ENCODE assay signal across 9 cellular contexts in the genomic region with DNA sequence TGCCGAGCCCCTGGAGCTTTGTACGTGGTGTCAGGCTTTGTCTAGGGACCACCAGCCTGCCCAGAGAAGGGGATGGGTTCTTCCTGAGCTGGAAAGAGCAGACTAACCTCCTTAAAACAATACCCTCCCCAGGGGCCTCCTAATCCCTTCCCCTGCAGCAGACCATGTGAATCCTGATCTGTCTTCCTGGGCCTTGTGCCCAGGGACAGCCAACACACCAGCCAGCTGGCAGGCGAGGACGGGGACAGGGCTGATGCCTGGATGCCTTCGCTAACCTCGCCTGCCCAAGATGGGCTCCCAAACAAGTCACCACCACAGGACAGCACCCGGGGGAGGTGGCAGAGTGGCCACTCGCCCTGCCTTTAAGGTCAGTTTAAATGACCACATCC. TPM values are rescaled to one million over a fixed set of nuclear protein-coding genes. Genes with fewer than 3 reads are reported as not detected.
DNase-seq lines count a peak whose midpoint lies in the region; ATAC-seq and TF ChIP-seq lines count a peak whose summit lies in the region.
"Had no signal": no experiment of that assay in that cellular context is flagged by ENCODE, and none has a peak within 500 bp of the region (broad histone marks: within the 10 kb centered on the region; RNA-seq: fewer than 3 reads in every experiment).

No MANE protein-coding gene starts in this region.

- no peaks in the 10 kb centered on the region for H3K9me2 ChIP-seq in HCT116 (ENCODE audit: insufficient read depth)

- H3K9me3 ChIP-seq in HCT116 (ENCODE audit: control insufficient read depth in 1 of 2, insufficient read depth in 1 of 2, low read depth in 1 of 2, low read length in 2 of 2) (no peaks in the 10 kb centered on the region), right cardiac atrium (ENCODE audit: control insufficient read depth, low read length) (no peaks in the 10 kb centered on the region), skeletal muscle satellite cell (replicated peaks; ENCODE audit: low read length) (no peaks in the 10 kb centered on the region), BE2C (no peaks in the 10 kb centered on the region)

- TF ChIP-seq CTCF in HCT116 (IDR thresholded peaks at IDR 0.05 in 2 of 3, conservative IDR thresholded peaks at IDR 0.05 in 1 of 3; ENCODE audit: borderline replicate concordance in 1 of 3, insufficient read depth in 1 of 3, low read depth in 2 of 3, low read length in 2 of 3) (no peak), BE2C (IDR thresholded peaks at IDR 0.05; ENCODE audit: low read depth, low read length) (no peak)

- no peaks in the 10 kb centered on the region for H3K36me3 ChIP-seq in HCT116 (ENCODE audit: control insufficient read depth in 1 of 2, insufficient read depth in 2 of 2, low read length in 2 of 2)
- H3K36me3 ChIP-seq in skeletal muscle satellite cell (ENCODE audit: insufficient read depth, low read length) = no peaks in the 10 kb centered on the region
- H3K36me3 ChIP-seq in BE2C = no peaks in the 10 kb centered on the region

- CTCF ChIA-PET in HCT116 (lab: Charles Lee) = interaction anchor here (1.2 to 3.0 kb wide), 2 partner anchors 8 to 25 kb away, joined by 3 to 19 read pairs; no protein-coding TSS in a partner anchor

- no peak for DNase-seq in HCT116 (ENCODE audit: low read depth, low spot score)
- DNase-seq in SW480 (ENCODE audit: low spot score) = peak; percentile 31
- peak in 2 of 3 donors; percentile 77 to 79 for DNase-seq in right cardiac atrium
- DNase-seq in BE2C = no peak
- no peak for DNase-seq in SKM-1 treated with dmso at 0.1 percent for 144 hours (lab: John Stamatoyannopoulos, UW; ENCODE audit: unreplicated experiment)
- DNase-seq: activated CD8-positive, alpha-beta memory T cell treated with anti-CD3 and anti-CD28 coated beads, Interleukin-2, amount 50 U/mL, for 48 hours had no signal

- H2AFZ ChIP-seq in HCT116 (ENCODE audit: low read depth, low read length, poor library complexity, severe bottlenecking) = no peak overlapping the region

- WGBS in right cardiac atrium = 47% methylated on average over 8 of the region's 8 CpGs

- RAD21 ChIA-PET in HCT116 (lab: Charles Lee; ENCODE audit: low non-redundant PET in 1 of 2, low total read pairs in 2 of 2, uncharacterized antibody in 2 of 2, unreplicated experiment in 2 of 2) = no interaction called here

- peak overlapping the region; percentile 60 for H3K9ac ChIP-seq in HCT116 (ENCODE audit: low read length)
- H3K9ac ChIP-seq in skeletal muscle satellite cell (ENCODE audit: low read depth, low read length) = peak overlapping the region; percentile 61

- no TSS peak for BruUV-seq in HCT116 (replicated peaks; lab: Mats Ljungman, UMichigan)

- ATAC-seq in HCT116 = peak; percentile 30
- ATAC-seq in right cardiac atrium = peak; percentile 17 to 66
- no peak for ATAC-seq in GM18907 (IDR thresholded peaks at IDR 0.05; ENCODE audit: unreplicated experiment)
- ATAC-seq in HG02763 (IDR thresholded peaks at IDR 0.05; ENCODE audit: unreplicated experiment) = no peak

- no peak for TF ChIP-seq RAD21 in HCT116 (IDR thresholded peaks at IDR 0.05; ENCODE audit: low read depth)

- H3K79me2 ChIP-seq in HCT116 (ENCODE audit: insufficient read depth, low read length) = peaks cover 42% of the 10 kb centered on the region

- no peak for TF ChIP-seq POLR2A in HCT116 (IDR thresholded peaks at IDR 0.05; ENCODE audit: borderline replicate concordance, extremely low read depth, insufficient read depth, insufficient read length)

- peak overlapping the region in 1 of 2 experiments; percentile 27; a peak in 2 of 4 replicates for H3K4me3 ChIP-seq in HCT116 (replicated peaks in 1 of 2; ENCODE audit: low read depth in 1 of 2, low read length in 2 of 2)
- H3K4me3 ChIP-seq in right cardiac atrium (ENCODE audit: low read length) = no peak overlapping the region
- H3K4me3 ChIP-seq in skeletal muscle satellite cell (ENCODE audit: low read length) = peak overlapping the region; percentile 13
- no peak overlapping the region for H3K4me3 ChIP-seq in BE2C (ENCODE audit: low read depth, low read length)

- H3K27me3 ChIP-seq in HCT116 (ENCODE audit: insufficient read depth, low read length) = no peaks in the 10 kb centered on the region
- no peaks in the 10 kb centered on the region for H3K27me3 ChIP-seq in right cardiac atrium (ENCODE audit: control insufficient read depth, insufficient read depth)
- H3K27me3 ChIP-seq in skeletal muscle satellite cell (ENCODE audit: control insufficient read depth, insufficient read depth, low read length) = no peaks in the 10 kb centered on the region
- H3K27me3 ChIP-seq in BE2C = no peaks in the 10 kb centered on the region

- intact Hi-C loops in HCT116 (cut with micrococcal nuclease) = loop anchor here (1.0 kb wide), 1 partner anchor 25 kb away; no protein-coding TSS in a partner anchor
- intact Hi-C loops in right cardiac atrium (cut with DNase I) = no loop called here

- POLR2A ChIA-PET in HCT116 (lab: Charles Lee) = interaction anchor here (1.0 kb wide), 1 partner anchor 11 kb away, joined by 3 read pairs; no protein-coding TSS in a partner anchor

- H4K20me1 ChIP-seq in HCT116 (ENCODE audit: insufficient read depth) = no peaks in the 10 kb centered on the region

- H3K4me2 ChIP-seq in HCT116 (ENCODE audit: low read length) (peak overlapping the region; percentile 71), skeletal muscle satellite cell (ENCODE audit: low read length) (peak overlapping the region; percentile 48)

- H3K4me1 ChIP-seq in HCT116 (ENCODE audit: control insufficient read depth in 1 of 2, insufficient read depth in 2 of 2, low read length in 2 of 2) = peaks cover 73 to 77% of the 10 kb centered on the region in 2 experiments
- peaks cover 18% of the 10 kb centered on the region for H3K4me1 ChIP-seq in right cardiac atrium (ENCODE audit: control insufficient read depth, insufficient read depth, low read length)
- peaks cover 20% of the 10 kb centered on the region for H3K4me1 ChIP-seq in skeletal muscle satellite cell (ENCODE audit: control insufficient read depth, insufficient read depth, low read length)
- no peaks in the 10 kb centered on the region for H3K4me1 ChIP-seq in BE2C

- H3K27ac ChIP-seq in HCT116 (ENCODE audit: low read depth, low read length) = peak overlapping the region; percentile 95
- peak overlapping the region; percentile 35 for H3K27ac ChIP-seq in right cardiac atrium (ENCODE audit: low read length)

TF ChIP-seq in HCT116, 20 proteins besides CTCF, POLR2A, EP300 and RAD21:
- TF ChIP-seq TCF7L2 (IDR thresholded peaks at IDR 0.05; ENCODE audit: borderline replicate concordance, extremely low read depth, insufficient read depth, insufficient read length) = no peak
- TF ChIP-seq EGR1 (IDR thresholded peaks at IDR 0.05; ENCODE audit: low read depth) = no peak
- TF ChIP-seq POLR2AphosphoS5 (IDR thresholded peaks at IDR 0.05; ENCODE audit: low read depth, low read length) = no peak
- no peak for TF ChIP-seq ZFX (IDR thresholded peaks at IDR 0.05)
- TF ChIP-seq ZBTB33 (IDR thresholded peaks at IDR 0.05; ENCODE audit: extremely low read depth, insufficient replicate concordance, low read length) = no peak
- no peak for TF ChIP-seq EZH2 (IDR thresholded peaks at IDR 0.05)
- TF ChIP-seq YY1 (IDR thresholded peaks at IDR 0.05; ENCODE audit: extremely low read depth, insufficient replicate concordance, low read depth, low read length) = no peak
- TF ChIP-seq, protein P1, sequence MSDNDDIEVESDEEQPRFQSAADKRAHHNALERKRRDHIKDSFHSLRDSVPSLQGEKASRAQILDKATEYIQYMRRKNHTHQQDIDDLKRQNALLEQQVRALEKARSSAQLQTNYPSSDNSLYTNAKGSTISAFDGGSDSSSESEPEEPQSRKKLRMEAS (IDR thresholded peaks at IDR 0.05) = no peak
- TF ChIP-seq ATF3 (IDR thresholded peaks at IDR 0.05) = no peak
- no peak for TF ChIP-seq ELF1 (IDR thresholded peaks at IDR 0.05; ENCODE audit: borderline replicate concordance, low read depth)
- TF ChIP-seq EZH2phosphoT487 (IDR thresholded peaks at IDR 0.05; ENCODE audit: borderline replicate concordance) = no peak
- TF ChIP-seq SRF (IDR thresholded peaks at IDR 0.05; ENCODE audit: low read depth) = no peak
- no peak for TF ChIP-seq SP1 (IDR thresholded peaks at IDR 0.05; ENCODE audit: low read depth)
- TF ChIP-seq FOSL1 (IDR thresholded peaks at IDR 0.05; ENCODE audit: low read depth) = no peak
- TF ChIP-seq JUND (IDR thresholded peaks at IDR 0.05) = no peak
- TF ChIP-seq SIN3A (IDR thresholded peaks at IDR 0.05; ENCODE audit: low read depth) = no peak
TF ChIP-seq in HCT116: peak in this region for 0.

RNA-seq across cellular contexts. Expression of gene PODXL, which starts 17.6 kb away (rescaled TPM):
- 37.5 TPM for total RNA-seq in HCT116 (2021; ENCODE audit: unreplicated experiment)
- 27.1 and 29.8 TPM in 2 replicates for polyA plus RNA-seq in HCT116 (2012)
- total RNA-seq in right cardiac atrium = 10 to 100 TPM; 60.7 to 81.1 (median 63.9) TPM
- polyA plus RNA-seq in right cardiac atrium = 29.1 TPM
- 3.5 and 11.6 TPM in 2 replicates for total RNA-seq in skeletal muscle satellite cell (2012; rRNA removed)
- 0.56 TPM for polyA plus RNA-seq in BE2C (2012; ENCODE audit: insufficient read depth, insufficient read length, low read depth)

Comparison
In these comparisons a context has a peak if more than half of its experiments do, and no peak if none do; other contexts are left out.
1. ATAC-seq: peak in HCT116 (single experiment) and right cardiac atrium (2 of 2); none in GM18907 (single experiment) and HG02763 (single experiment).
2. DNase-seq: peak in SW480 (single experiment) and right cardiac atrium (2 of 3); none in HCT116 (single experiment), BE2C (single experiment) and SKM-1 treated with dmso at 0.1 percent for 144 hours (single experiment).